Comparison of ENCODE assay signal across 23 cellular contexts in genomic region chr9:69214939-69215338, GRCh38.
"Had no signal": no experiment of that assay in that cellular context is flagged by ENCODE, and none has a peak within 500 bp of the region (broad histone marks: within the 10 kb centered on the region; RNA-seq: fewer than 3 reads in every experiment).

No MANE protein-coding gene starts in this region.

- H3K9ac ChIP-seq: SK-N-SH had no signal

- DNase-seq: activated CD4-positive, alpha-beta memory T cell treated with anti-CD3 and anti-CD28 coated beads, Interleukin-2, amount 10 ng/mL, durations not matched to agents 7 days and 5 days; activated CD4-positive, alpha-beta T cell treated with anti-CD3 and anti-CD28 coated beads, Interleukin-2, amount 10 ng/mL, durations not matched to agents 7 days and 5 days; activated CD4-positive, CD25-positive, alpha-beta regulatory T cell; activated CD8-positive, alpha-beta memory T cell treated with anti-CD3 and anti-CD28 coated beads, Interleukin-2, amount 50 U/mL, for 4 hours; activated gamma-delta T cell treated with Interleukin-2 at 50 U/mL for 16 hours; activated naive CD4-positive, alpha-beta T cell treated with anti-CD3 and anti-CD28 coated beads, Interleukin-2, amount 10 ng/mL, durations not matched to agents 7 days and 5 days; activated naive CD8-positive, alpha-beta T cell treated with anti-CD3 and anti-CD28 coated beads for 36 hours; activated T-cell treated with anti-CD3 and anti-CD28 coated beads, Interleukin-2, amount 50 U/mL, for 72 hours; brain microvascular endothelial cell; KBM-7; NCI-H1092; NCI-H1417; NCI-H1694; NCI-H2029; NCI-H2107; NCI-H2171 treated with DMSO at 0.1 percent for 48 hours; NCI-H226; NCI-H526; NCI-H82; SK-N-SH; T-helper 1 cell had no signal

- H3K9me3 ChIP-seq: SK-N-SH had no signal

- H3K9me2 ChIP-seq: SK-N-SH had no signal

- H3K27ac ChIP-seq: brain microvascular endothelial cell, VCaP had no signal

- H3K27me3 Mint-ChIP-seq: activated CD4-positive, alpha-beta memory T cell treated with anti-CD3 and anti-CD28 coated beads, Interleukin-2, amount 10 ng/mL, durations not matched to agents 7 days and 5 days; activated CD4-positive, alpha-beta T cell treated with anti-CD3 and anti-CD28 coated beads, Interleukin-2, amount 10 ng/mL, durations not matched to agents 7 days and 5 days; activated naive CD4-positive, alpha-beta T cell treated with anti-CD3 and anti-CD28 coated beads, Interleukin-2, amount 10 ng/mL, durations not matched to agents 7 days and 5 days; activated naive CD8-positive, alpha-beta T cell treated with anti-CD3 and anti-CD28 coated beads for 36 hours had no signal

- H3K27me3 ChIP-seq: brain microvascular endothelial cell had no signal

- H3K9me3 Mint-ChIP-seq: activated CD4-positive, alpha-beta memory T cell treated with anti-CD3 and anti-CD28 coated beads, Interleukin-2, amount 10 ng/mL, durations not matched to agents 7 days and 5 days; activated CD4-positive, alpha-beta T cell treated with anti-CD3 and anti-CD28 coated beads, Interleukin-2, amount 10 ng/mL, durations not matched to agents 7 days and 5 days; activated naive CD4-positive, alpha-beta T cell treated with anti-CD3 and anti-CD28 coated beads, Interleukin-2, amount 10 ng/mL, durations not matched to agents 7 days and 5 days; activated naive CD8-positive, alpha-beta T cell treated with anti-CD3 and anti-CD28 coated beads for 36 hours; activated T-cell treated with anti-CD3 and anti-CD28 coated beads, Interleukin-2, amount 50 U/mL, for 72 hours; activated T-helper 2 cell treated with anti-CD3 and anti-CD28 coated beads, Interferon-gamma antibody, Interleukin-2, Interleukin-4, amounts not matched to agents 10 μg/mL and 5 μg/mL and 100 μg/mL, durations not matched to agents 14 hours and 24 hours and 36 hours had no signal

- H3K36me3 Mint-ChIP-seq: activated naive CD8-positive, alpha-beta T cell treated with anti-CD3 and anti-CD28 coated beads for 36 hours had no signal

- H3K4me1 Mint-ChIP-seq: activated CD4-positive, alpha-beta memory T cell treated with anti-CD3 and anti-CD28 coated beads, Interleukin-2, amount 10 ng/mL, durations not matched to agents 7 days and 5 days; activated CD4-positive, alpha-beta T cell treated with anti-CD3 and anti-CD28 coated beads, Interleukin-2, amount 10 ng/mL, durations not matched to agents 7 days and 5 days; activated naive CD4-positive, alpha-beta T cell treated with anti-CD3 and anti-CD28 coated beads, Interleukin-2, amount 10 ng/mL, durations not matched to agents 7 days and 5 days; activated naive CD8-positive, alpha-beta T cell treated with anti-CD3 and anti-CD28 coated beads for 36 hours had no signal

- H3K4me2 ChIP-seq: SK-N-SH had no signal

- H3K36me3 ChIP-seq: brain microvascular endothelial cell had no signal

- ATAC-seq: activated T-cell treated with anti-CD3 and anti-CD28 coated beads, Interleukin-2, amount 50 U/mL, for 72 hours had no signal

- H3K4me3 Mint-ChIP-seq: activated CD4-positive, alpha-beta memory T cell treated with anti-CD3 and anti-CD28 coated beads, Interleukin-2, amount 10 ng/mL, durations not matched to agents 7 days and 5 days; activated CD4-positive, alpha-beta T cell treated with anti-CD3 and anti-CD28 coated beads, Interleukin-2, amount 10 ng/mL, durations not matched to agents 7 days and 5 days; activated naive CD4-positive, alpha-beta T cell treated with anti-CD3 and anti-CD28 coated beads, Interleukin-2, amount 10 ng/mL, durations not matched to agents 7 days and 5 days; activated naive CD8-positive, alpha-beta T cell treated with anti-CD3 and anti-CD28 coated beads for 36 hours; activated T-cell treated with anti-CD3 and anti-CD28 coated beads, Interleukin-2, amount 50 U/mL, for 72 hours had no signal

- H3K27ac Mint-ChIP-seq: activated CD4-positive, alpha-beta memory T cell treated with anti-CD3 and anti-CD28 coated beads, Interleukin-2, amount 10 ng/mL, durations not matched to agents 7 days and 5 days; activated CD4-positive, alpha-beta T cell treated with anti-CD3 and anti-CD28 coated beads, Interleukin-2, amount 10 ng/mL, durations not matched to agents 7 days and 5 days; activated naive CD4-positive, alpha-beta T cell treated with anti-CD3 and anti-CD28 coated beads, Interleukin-2, amount 10 ng/mL, durations not matched to agents 7 days and 5 days; activated naive CD8-positive, alpha-beta T cell treated with anti-CD3 and anti-CD28 coated beads for 36 hours; activated T-cell treated with anti-CD3 and anti-CD28 coated beads, Interleukin-2, amount 50 U/mL, for 72 hours; activated T-helper 2 cell treated with anti-CD3 and anti-CD28 coated beads, Interferon-gamma antibody, Interleukin-2, Interleukin-4, amounts not matched to agents 10 μg/mL and 5 μg/mL and 100 μg/mL, durations not matched to agents 14 hours and 24 hours and 36 hours had no signal
